In the genomic region with DNA sequence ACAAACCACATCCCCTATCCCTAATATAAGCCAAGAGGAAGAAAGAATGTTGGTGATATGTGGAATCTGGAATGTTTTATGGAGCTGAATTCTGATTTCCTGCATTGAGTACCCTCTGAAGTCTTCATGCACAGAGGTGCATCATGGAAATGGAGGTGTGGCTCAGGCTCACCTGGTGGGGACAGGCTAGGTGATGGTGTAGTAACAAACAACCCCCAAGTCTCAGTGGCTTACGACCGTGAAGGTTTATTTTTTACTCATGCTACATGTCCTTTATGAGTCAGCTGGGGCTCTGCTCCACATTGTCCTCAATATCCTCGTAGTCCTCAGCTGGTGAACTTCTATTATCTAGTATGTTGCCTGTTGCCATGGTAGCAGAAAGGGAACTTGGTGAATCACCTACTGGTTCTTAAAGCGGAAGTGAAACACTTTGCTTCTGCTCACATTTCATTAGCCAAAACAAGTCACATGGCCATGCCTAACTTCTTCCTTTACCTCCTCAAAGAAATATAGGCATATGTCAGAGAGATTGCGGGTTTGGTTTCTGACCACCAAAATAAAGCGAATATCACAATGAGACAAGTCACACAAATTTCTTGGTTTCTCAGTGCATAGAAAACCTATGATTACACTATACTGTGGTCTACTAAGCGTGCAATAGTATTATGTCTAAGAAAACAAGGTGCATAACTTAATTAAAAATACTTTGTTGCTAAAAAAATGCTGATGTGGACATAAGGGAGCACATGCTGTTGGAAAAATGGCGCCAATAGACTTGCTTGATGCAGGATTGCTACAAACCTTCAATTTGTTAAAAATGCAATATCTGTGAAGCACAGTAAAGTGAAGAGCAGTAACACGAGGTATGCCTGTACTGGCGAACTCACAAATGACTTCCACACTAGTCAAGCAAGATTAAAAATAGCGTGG, we compare ENCODE assay signal across 9 cellular contexts. TPM values are rescaled to one million over a fixed set of nuclear protein-coding genes. Genes with fewer than 3 reads are reported as not detected.
DNase-seq lines count a peak whose midpoint lies in the region; ATAC-seq and TF ChIP-seq lines count a peak whose summit lies in the region.
"Had no signal": no experiment of that assay in that cellular context is flagged by ENCODE, and none has a peak within 500 bp of the region (broad histone marks: within the 10 kb centered on the region; RNA-seq: fewer than 3 reads in every experiment).

A gene with protein sequence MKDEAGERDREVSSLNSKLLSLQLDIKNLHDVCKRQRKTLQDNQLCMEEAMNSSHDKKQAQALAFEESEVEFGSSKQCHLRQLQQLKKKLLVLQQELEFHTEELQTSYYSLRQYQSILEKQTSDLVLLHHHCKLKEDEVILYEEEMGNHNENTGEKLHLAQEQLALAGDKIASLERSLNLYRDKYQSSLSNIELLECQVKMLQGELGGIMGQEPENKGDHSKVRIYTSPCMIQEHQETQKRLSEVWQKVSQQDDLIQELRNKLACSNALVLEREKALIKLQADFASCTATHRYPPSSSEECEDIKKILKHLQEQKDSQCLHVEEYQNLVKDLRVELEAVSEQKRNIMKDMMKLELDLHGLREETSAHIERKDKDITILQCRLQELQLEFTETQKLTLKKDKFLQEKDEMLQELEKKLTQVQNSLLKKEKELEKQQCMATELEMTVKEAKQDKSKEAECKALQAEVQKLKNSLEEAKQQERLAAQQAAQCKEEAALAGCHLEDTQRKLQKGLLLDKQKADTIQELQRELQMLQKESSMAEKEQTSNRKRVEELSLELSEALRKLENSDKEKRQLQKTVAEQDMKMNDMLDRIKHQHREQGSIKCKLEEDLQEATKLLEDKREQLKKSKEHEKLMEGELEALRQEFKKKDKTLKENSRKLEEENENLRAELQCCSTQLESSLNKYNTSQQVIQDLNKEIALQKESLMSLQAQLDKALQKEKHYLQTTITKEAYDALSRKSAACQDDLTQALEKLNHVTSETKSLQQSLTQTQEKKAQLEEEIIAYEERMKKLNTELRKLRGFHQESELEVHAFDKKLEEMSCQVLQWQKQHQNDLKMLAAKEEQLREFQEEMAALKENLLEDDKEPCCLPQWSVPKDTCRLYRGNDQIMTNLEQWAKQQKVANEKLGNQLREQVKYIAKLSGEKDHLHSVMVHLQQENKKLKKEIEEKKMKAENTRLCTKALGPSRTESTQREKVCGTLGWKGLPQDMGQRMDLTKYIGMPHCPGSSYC (minus strand): TSS at position 51 of the 930 bp plus-strand sequence. CDS start 947 bp downstream, outside the sequence.

- no peaks in the 10 kb centered on the region for H3K4me1 Mint-ChIP-seq in effector memory CD8-positive, alpha-beta T cell (ENCODE audit: low read depth in 2 of 2)
- no peaks in the 10 kb centered on the region for H3K4me1 Mint-ChIP-seq in natural killer cell

- no peak within 1 kb of the TSS for H3K4me3 ChIP-seq in prostate gland

- peak; percentile 95 for ATAC-seq in GM19023 (IDR thresholded peaks at IDR 0.05; ENCODE audit: unreplicated experiment)
- ATAC-seq in HG03064 (IDR thresholded peaks at IDR 0.05; ENCODE audit: low read depth, unreplicated experiment): peak; percentile 93
- ATAC-seq in effector memory CD8-positive, alpha-beta T cell (replicated peaks): peak; percentile 74
- ATAC-seq in natural killer cell: peak; percentile 18 to 45 (median 32)
- ATAC-seq: Panc1 had no signal

- peak; percentile 51 for DNase-seq in Caki2 (ENCODE audit: low read depth)
- peak; percentile 94 for DNase-seq in OCI-M1 (lab: John Stamatoyannopoulos, UW)
- peak in 2 of 3 experiments; percentile 2 to 4 for DNase-seq in effector memory CD8-positive, alpha-beta T cell
- no peak for DNase-seq in natural killer cell
- no peak for DNase-seq in prostate gland (ENCODE audit: low spot score)
- no peak for DNase-seq in HEK293T (ENCODE audit: extremely low spot score)

- POLR2A ChIA-PET in HEK293T (lab: Yijun Ruan, JAX): no interaction called here

- TF ChIP-seq CTCF in natural killer cell (IDR thresholded peaks at IDR 0.05) (no peak), prostate gland (IDR thresholded peaks at IDR 0.05) (no peak)

- no peaks in the 10 kb centered on the region for H3K27me3 ChIP-seq in prostate gland (replicated peaks; ENCODE audit: insufficient read depth)

- no peaks in the 10 kb centered on the region for H3K4me1 ChIP-seq in prostate gland (replicated peaks)

- H3K36me3 ChIP-seq in prostate gland: no peaks in the 10 kb centered on the region

- H3K9me3 ChIP-seq in prostate gland: no peaks in the 10 kb centered on the region

- H3K36me3 Mint-ChIP-seq in effector memory CD8-positive, alpha-beta T cell (ENCODE audit: insufficient read depth): no peaks in the 10 kb centered on the region
- no peaks in the 10 kb centered on the region for H3K36me3 Mint-ChIP-seq in natural killer cell

- no peak within 1 kb of the TSS for H3K4me3 Mint-ChIP-seq in effector memory CD8-positive, alpha-beta T cell
- H3K4me3 Mint-ChIP-seq in natural killer cell: no peak within 1 kb of the TSS

- no peaks in the 10 kb centered on the region for H3K9me3 Mint-ChIP-seq in effector memory CD8-positive, alpha-beta T cell
- no peaks in the 10 kb centered on the region for H3K9me3 Mint-ChIP-seq in natural killer cell

- no peak within 1 kb of the TSS for H3K27ac ChIP-seq in prostate gland

- no peak within 1 kb of the TSS for H3K27ac Mint-ChIP-seq in effector memory CD8-positive, alpha-beta T cell
- H3K27ac Mint-ChIP-seq in natural killer cell: no peak within 1 kb of the TSS

- in situ Hi-C loops in Caki2 (cut with HindIII; ENCODE audit: low pct_unique_long_range_greater_than_20kb, low sequenced_read_pairs): no loop called here

- intact Hi-C loops in natural killer cell (cut with micrococcal nuclease): no loop called here
- intact Hi-C loops in prostate gland (cut with DNase I): no loop called here

- WGBS in prostate gland: 78% methylated on average over 11 of the region's 11 CpGs

- CTCF ChIA-PET in HEK293T (lab: Yijun Ruan, JAX): interaction anchor here (0.7 kb wide), 1 partner anchor 1573 kb away, joined by 3 read pairs; no protein-coding TSS in a partner anchor

- TF ChIP-seq POLR2A in prostate gland (IDR thresholded peaks at IDR 0.05): no peak

- H3K27me3 Mint-ChIP-seq in effector memory CD8-positive, alpha-beta T cell: peaks cover 11 to 20% of the 10 kb centered on the region in 2 donors
- no peaks in the 10 kb centered on the region for H3K27me3 Mint-ChIP-seq in natural killer cell (ENCODE audit: low read depth in 2 of 2)

TF ChIP-seq in HEK293T, 16 proteins besides CTCF, POLR2A, EP300 and RAD21:
- TF ChIP-seq L3MBTL2 (conservative IDR thresholded peaks at IDR 0.05): no peak
- no peak for TF ChIP-seq SP1 (IDR thresholded peaks at IDR 0.05)
- TF ChIP-seq FOXK2 (IDR thresholded peaks at IDR 0.05): no peak
- no peak for TF ChIP-seq ZNF384 (IDR thresholded peaks at IDR 0.05)
- TF ChIP-seq TARDBP (IDR thresholded peaks at IDR 0.05): no peak
- TF ChIP-seq NFRKB (IDR thresholded peaks at IDR 0.05): no peak

RNA-seq across cellular contexts. Expression of the gene that starts here (rescaled TPM):
- 1.5 and 3.4 TPM in 2 replicates for total RNA-seq in Caki2 (2014; rRNA removed; shearing (Covaris generic); ENCODE audit: low replicate concordance)
- total RNA-seq in natural killer cell (1 to 10 TPM in 1 of 3 donors, under 1 TPM in 2; 0.68 to 1.2 (median 0.99) TPM), prostate gland (1 to 10 TPM; 1.7 to 5.2 TPM)

Comparison
In these comparisons a context has a peak if more than half of its experiments do, and no peak if none do; other contexts are left out.
1. DNase-seq: peak in Caki2 (single experiment), OCI-M1 (single experiment) and effector memory CD8-positive, alpha-beta T cell (2 of 3); none in natural killer cell (single experiment), prostate gland (single experiment) and HEK293T (single experiment).
2. ATAC-seq: peak in every context shown above with its lines; median percentile 95 in GM19023; 93 in HG03064; 74 in effector memory CD8-positive, alpha-beta T cell; 32 in natural killer cell.